ENCODE assay signal across 8 cellular contexts in genomic region chr7:20299647-20300312, GRCh38. TPM values are rescaled to one million over a fixed set of nuclear protein-coding genes. Genes with fewer than 3 reads are reported as not detected.
A peak's percentile ranks its signal among the peaks of the same experiment; 100 is the strongest.
DNase-seq lines count a peak whose midpoint lies in the region; ATAC-seq and TF ChIP-seq lines count a peak whose summit lies in the region.

No MANE protein-coding gene starts in this region.

- peak; percentile 60 for ATAC-seq in GM18508 (IDR thresholded peaks at IDR 0.05; ENCODE audit: insufficient read depth, unreplicated experiment)
- peak; percentile 16 for ATAC-seq in mucosa of descending colon
- no peak for ATAC-seq in activated T-helper 17 cell treated with anti-CD3 and anti-CD28 coated beads, Interleukin-2, amount 50 U/mL, for 72 hours (replicated peaks)
- no peak for ATAC-seq in GM18519 (IDR thresholded peaks at IDR 0.05; ENCODE audit: low FRiP score, unreplicated experiment)

- no peaks in the 10 kb centered on the region for H3K4me1 Mint-ChIP-seq in activated T-helper 17 cell treated with anti-CD3 and anti-CD28 coated beads, Interleukin-2, amount 50 U/mL, for 72 hours

- no peaks in the 10 kb centered on the region for H3K4me1 ChIP-seq in mucosa of descending colon (ENCODE audit: low read depth)

- peak; percentile 44 for DNase-seq in H4 (ENCODE audit: low spot score)
- peak; percentile 46 for DNase-seq in M059J (ENCODE audit: low read depth)
- DNase-seq in mucosa of descending colon, result no peak
- no peak for DNase-seq in NCI-H82 (lab: John Stamatoyannopoulos, UW)
- DNase-seq in activated CD8-positive, alpha-beta memory T cell treated with anti-CD3 and anti-CD28 coated beads, Interleukin-2, amount 50 U/mL, for 48 hours, result no peak

- no peaks in the 10 kb centered on the region for H3K9me3 ChIP-seq in mucosa of descending colon

- H3K27me3 Mint-ChIP-seq in activated T-helper 17 cell treated with anti-CD3 and anti-CD28 coated beads, Interleukin-2, amount 50 U/mL, for 72 hours, result no peaks in the 10 kb centered on the region

- H3K36me3 ChIP-seq in mucosa of descending colon (ENCODE audit: low read depth), result no peaks in the 10 kb centered on the region

- H3K9me3 Mint-ChIP-seq in activated T-helper 17 cell treated with anti-CD3 and anti-CD28 coated beads, Interleukin-2, amount 50 U/mL, for 72 hours, result no peaks in the 10 kb centered on the region

- no peak overlapping the region for H3K4me3 ChIP-seq in mucosa of descending colon

- intact Hi-C loops in mucosa of descending colon (cut with DNase I, micrococcal nuclease), result loop anchor here in 1 of 2 donors (10.0 kb wide), 1 partner anchor 85 kb away; the partner anchor contains the start of gene MACC1

- H3K4me3 Mint-ChIP-seq in activated T-helper 17 cell treated with anti-CD3 and anti-CD28 coated beads, Interleukin-2, amount 50 U/mL, for 72 hours, result no peak overlapping the region

- no peak overlapping the region for H3K27ac Mint-ChIP-seq in activated T-helper 17 cell treated with anti-CD3 and anti-CD28 coated beads, Interleukin-2, amount 50 U/mL, for 72 hours

- no peak for TF ChIP-seq CTCF in mucosa of descending colon (IDR thresholded peaks at IDR 0.05)

- H3K36me3 Mint-ChIP-seq in activated T-helper 17 cell treated with anti-CD3 and anti-CD28 coated beads, Interleukin-2, amount 50 U/mL, for 72 hours (ENCODE audit: low read depth), result no peaks in the 10 kb centered on the region

RNA-seq across cellular contexts. Expression of gene ITGB8, which starts 30.9 kb away (rescaled TPM):
- total RNA-seq in H4 (2014; rRNA removed; shearing (Covaris generic)), result 83.5 and 107 TPM in 2 replicates
- total RNA-seq in M059J (2014; rRNA removed; shearing (Covaris generic)), result 18.4 and 24.3 TPM in 2 replicates
- 10 to 100 TPM in 2 of 3 donors, 1 to 10 TPM in 1; 9.3 to 11.6 (median 10.8) TPM for total RNA-seq in mucosa of descending colon
- total RNA-seq in activated T-helper 17 cell treated with anti-CD3 and anti-CD28 coated beads, Interleukin-2, amount 50 U/mL, for 72 hours, result under 1 TPM; 0.05 to 0.26 TPM

Comparison
In these comparisons a context has a peak if more than half of its experiments do, and no peak if none do; other contexts are left out.
1. ATAC-seq: peak in GM18508 (single experiment) and mucosa of descending colon (single experiment); none in activated T-helper 17 cell treated with anti-CD3 and anti-CD28 coated beads, Interleukin-2, amount 50 U/mL, for 72 hours (single experiment) and GM18519 (single experiment).
2. DNase-seq: peak in H4 (single experiment) and M059J (single experiment); none in mucosa of descending colon (0 of 3), NCI-H82 (single experiment) and activated CD8-positive, alpha-beta memory T cell treated with anti-CD3 and anti-CD28 coated beads, Interleukin-2, amount 50 U/mL, for 48 hours (single experiment).
3. RNA of gene ITGB8, which starts 30.9 kb away (total RNA-seq): 83.5 to 107 TPM in H4, 18.4 to 24.3 TPM in M059J and 9.3 to 11.6 TPM in mucosa of descending colon; 0.05 to 0.26 TPM in activated T-helper 17 cell treated with anti-CD3 and anti-CD28 coated beads, Interleukin-2, amount 50 U/mL, for 72 hours; every median in the first group is over 4 times any median in the second.